ENCODE assay signal across 29 cellular contexts in genomic region chrX:113906168-113906567, GRCh38.
A peak's percentile ranks its signal among the peaks of the same experiment; 100 is the strongest.
DNase-seq lines count a peak whose midpoint lies in the region; ATAC-seq and TF ChIP-seq lines count a peak whose summit lies in the region.
"Had no signal": no experiment of that assay in that cellular context is flagged by ENCODE, and none has a peak within 500 bp of the region (broad histone marks: within the 10 kb centered on the region; RNA-seq: fewer than 3 reads in every experiment).

No MANE protein-coding gene starts in this region.

- no peaks in the 10 kb centered on the region for H3F3A ChIP-seq in SK-N-SH (replicated peaks; ENCODE audit: insufficient read depth)

- no peaks in the 10 kb centered on the region; a peak in 1 of 4 replicates for H3K4me1 ChIP-seq in SK-N-SH (ENCODE audit: control insufficient read depth in 1 of 2, insufficient read depth in 2 of 2, low read depth in 1 of 2, low read length in 1 of 2)

- no peak overlapping the region for H3K9ac ChIP-seq in SK-N-SH

- POLR2A ChIA-PET in SK-N-SH (lab: Yijun Ruan, JAX) = no interaction called here

- no peak overlapping the region for H3K4me2 ChIP-seq in SK-N-SH
- H3K4me2 ChIP-seq: PC-9 had no signal

- no peaks in the 10 kb centered on the region for H3K9me3 Mint-ChIP-seq in stimulated activated naive B cell treated with anti-CD40 and anti-IgM and Interleukin-4, amounts not matched to agents 10 μg/mL and 1 μg/mL and 100 μg/mL, for 72 hours
- H3K9me3 Mint-ChIP-seq: activated T-helper 17 cell treated with anti-CD3 and anti-CD28 coated beads, Interleukin-2, amount 50 U/mL, for 72 hours; HFFc6; type B pancreatic cell had no signal

- no peaks in the 10 kb centered on the region for H4K20me1 ChIP-seq in SK-N-SH (ENCODE audit: insufficient read depth)

- H3K4me3 Mint-ChIP-seq in stimulated activated naive B cell treated with anti-CD40 and anti-IgM and Interleukin-4, amounts not matched to agents 10 μg/mL and 1 μg/mL and 100 μg/mL, for 72 hours = no peak overlapping the region
- H3K4me3 Mint-ChIP-seq: activated CD4-positive, alpha-beta T cell treated with anti-CD3 and anti-CD28 coated beads for 36 hours; activated CD8-positive, alpha-beta T cell treated with anti-CD3 and anti-CD28 coated beads, Interleukin-2, amount 10 ng/mL, durations not matched to agents 7 days and 5 days; activated T-helper 17 cell treated with anti-CD3 and anti-CD28 coated beads, Interleukin-2, amount 50 U/mL, for 72 hours; CD14-positive monocyte; HFFc6; natural killer cell; type B pancreatic cell had no signal

- ATAC-seq in SK-N-SH treated with all-trans-retinoic acid at 6 μM for 48 hours (no peak), omental fat pad (ENCODE audit: low FRiP score) (peak; percentile 77)
- ATAC-seq in stimulated activated naive B cell treated with anti-CD40 and anti-IgM and Interleukin-4, amounts not matched to agents 10 μg/mL and 1 μg/mL and 100 μg/mL, for 72 hours (replicated peaks) = no peak
- ATAC-seq: activated CD4-positive, alpha-beta T cell treated with anti-CD3 and anti-CD28 coated beads for 36 hours; activated CD8-positive, alpha-beta T cell treated with anti-CD3 and anti-CD28 coated beads, Interleukin-2, amount 10 ng/mL, durations not matched to agents 7 days and 5 days; activated T-helper 17 cell treated with anti-CD3 and anti-CD28 coated beads, Interleukin-2, amount 50 U/mL, for 72 hours; natural killer cell had no signal

- no peaks in the 10 kb centered on the region for H3K9me3 ChIP-seq in SK-N-SH

- no peaks in the 10 kb centered on the region for H3K9me2 ChIP-seq in SK-N-SH

- no peaks in the 10 kb centered on the region for H3K36me3 ChIP-seq in SK-N-SH (replicated peaks in 1 of 2; ENCODE audit: control insufficient read depth in 1 of 2, insufficient read depth in 2 of 2, low read length in 1 of 2)

- no peak overlapping the region for H3K27ac ChIP-seq in SK-N-SH (ENCODE audit: low read depth in 2 of 2, low read length in 1 of 2)
- H3K27ac ChIP-seq: 22Rv1, PC-9, VCaP had no signal

- DNase-seq in SK-N-SH = peak; percentile 27
- DNase-seq in M059J (ENCODE audit: low read depth) = peak; percentile 24
- DNase-seq in fibroblast of pulmonary artery (ENCODE audit: low read depth) = peak; percentile 7
- no peak for DNase-seq in omental fat pad (ENCODE audit: low spot score)
- DNase-seq in NCI-H2081 (lab: John Stamatoyannopoulos, UW) = no peak
- no peak for DNase-seq in NCI-H1105 (lab: John Stamatoyannopoulos, UW)
- DNase-seq in stimulated activated naive B cell treated with anti-CD40 and anti-IgM and Interleukin-4, amounts not matched to agents 10 μg/mL and 1 μg/mL and 100 μg/mL, for 72 hours = no peak
- DNase-seq: activated CD4-positive, alpha-beta T cell treated with anti-CD3 and anti-CD28 coated beads for 36 hours; activated CD8-positive, alpha-beta T cell treated with anti-CD3 and anti-CD28 coated beads, Interleukin-2, amount 10 ng/mL, durations not matched to agents 7 days and 5 days; activated naive CD4-positive, alpha-beta T cell treated with anti-CD3 and anti-CD28 coated beads, Interleukin-2, amount 50 U/mL, for 16 hours; amygdala; DMS79 treated with DMSO at 0.1 percent for 48 hours; effector CD8-positive, alpha-beta T cell; GOT3; HFFc6; KG1; kidney; MM.1S; natural killer cell; NCI-H2029; NCI-H526; PC-9; stimulated activated naive CD4-positive, alpha-beta T cell had no signal

- no peaks in the 10 kb centered on the region for H3K27me3 ChIP-seq in SK-N-SH (ENCODE audit: insufficient read depth)

- H3K27ac Mint-ChIP-seq in stimulated activated naive B cell treated with anti-CD40 and anti-IgM and Interleukin-4, amounts not matched to agents 10 μg/mL and 1 μg/mL and 100 μg/mL, for 72 hours = no peak overlapping the region
- H3K27ac Mint-ChIP-seq: activated CD4-positive, alpha-beta T cell treated with anti-CD3 and anti-CD28 coated beads for 36 hours; activated CD8-positive, alpha-beta T cell treated with anti-CD3 and anti-CD28 coated beads, Interleukin-2, amount 10 ng/mL, durations not matched to agents 7 days and 5 days; activated T-helper 17 cell treated with anti-CD3 and anti-CD28 coated beads, Interleukin-2, amount 50 U/mL, for 72 hours; HFFc6; natural killer cell; type B pancreatic cell had no signal

- CTCF ChIA-PET in SK-N-SH (lab: Yijun Ruan, JAX) = no interaction called here

- TF ChIP-seq CTCF in SK-N-SH (IDR thresholded peaks at IDR 0.05) (no peak), fibroblast of pulmonary artery (IDR thresholded peaks at IDR 0.05; ENCODE audit: low read length, missing control alignments) (no peak), omental fat pad (IDR thresholded peaks at IDR 0.05) (no peak)

- H3K4me3 ChIP-seq in SK-N-SH (ENCODE audit: low read depth in 2 of 2, low read length in 1 of 2) (no peak overlapping the region), fibroblast of pulmonary artery (replicated peaks; ENCODE audit: low read depth, low read length) (no peak overlapping the region)
- H3K4me3 ChIP-seq: PC-9 had no signal

- no peaks in the 10 kb centered on the region for H3K36me3 Mint-ChIP-seq in stimulated activated naive B cell treated with anti-CD40 and anti-IgM and Interleukin-4, amounts not matched to agents 10 μg/mL and 1 μg/mL and 100 μg/mL, for 72 hours
- H3K36me3 Mint-ChIP-seq: CD14-positive monocyte, natural killer cell, type B pancreatic cell had no signal

- no peak for TF ChIP-seq EP300 in SK-N-SH (IDR thresholded peaks at IDR 0.05; ENCODE audit: borderline replicate concordance in 1 of 2, low read depth in 1 of 2, low read length in 1 of 2)

- no peaks in the 10 kb centered on the region for H3K27me3 Mint-ChIP-seq in stimulated activated naive B cell treated with anti-CD40 and anti-IgM and Interleukin-4, amounts not matched to agents 10 μg/mL and 1 μg/mL and 100 μg/mL, for 72 hours
- H3K27me3 Mint-ChIP-seq: activated CD4-positive, alpha-beta T cell treated with anti-CD3 and anti-CD28 coated beads for 36 hours; activated T-helper 17 cell treated with anti-CD3 and anti-CD28 coated beads, Interleukin-2, amount 50 U/mL, for 72 hours; type B pancreatic cell had no signal

- no peak for TF ChIP-seq RAD21 in SK-N-SH (IDR thresholded peaks at IDR 0.05; ENCODE audit: low read length)

- no peak overlapping the region for H2AFZ ChIP-seq in SK-N-SH (ENCODE audit: low read depth)
- H2AFZ ChIP-seq: PC-9 had no signal

- peaks cover 6 to 10% of the 10 kb centered on the region in 2 donors for H3K4me1 Mint-ChIP-seq in stimulated activated naive B cell treated with anti-CD40 and anti-IgM and Interleukin-4, amounts not matched to agents 10 μg/mL and 1 μg/mL and 100 μg/mL, for 72 hours
- H3K4me1 Mint-ChIP-seq: activated CD4-positive, alpha-beta T cell treated with anti-CD3 and anti-CD28 coated beads for 36 hours; activated T-helper 17 cell treated with anti-CD3 and anti-CD28 coated beads, Interleukin-2, amount 50 U/mL, for 72 hours; CD14-positive monocyte; natural killer cell had no signal

- H3K79me2 ChIP-seq in SK-N-SH (ENCODE audit: insufficient read depth) = no peaks in the 10 kb centered on the region

TF ChIP-seq in SK-N-SH, 30 proteins besides CTCF, POLR2A, EP300 and RAD21:
- TF ChIP-seq PBX3 (IDR thresholded peaks at IDR 0.05) (0 out of 2 replicates have a peak, but pooled peaks have one; percentile 9), TCF12 (IDR thresholded peaks at IDR 0.05) (no peak; the same call in 1 of the 2 replicates), MEF2A (IDR thresholded peaks at IDR 0.05; ENCODE audit: borderline replicate concordance, low read depth) (no peak)

TF ChIP-seq in SK-N-SH treated with all-trans-retinoic acid at 6 μM for 48 hours, 23 proteins besides CTCF, POLR2A, EP300 and RAD21 (continues in another document):
- TF ChIP-seq RARB (CRISPR knock-in tag; IDR thresholded peaks at IDR 0.05) (no peak), CSDC2 (CRISPR knock-in tag; IDR thresholded peaks at IDR 0.05) (no peak), ZFP30 (CRISPR knock-in tag; IDR thresholded peaks at IDR 0.05) (no peak), TSHZ2 (CRISPR knock-in tag; IDR thresholded peaks at IDR 0.05) (no peak), BACH2 (CRISPR knock-in tag; IDR thresholded peaks at IDR 0.05; ENCODE audit: borderline replicate concordance) (no peak), POU6F1 (CRISPR knock-in tag; IDR thresholded peaks at IDR 0.05; ENCODE audit: borderline replicate concordance, low read depth) (no peak), ARNTL (CRISPR knock-in tag; IDR thresholded peaks at IDR 0.05; ENCODE audit: borderline replicate concordance, low read depth) (no peak), OSR1 (CRISPR knock-in tag; IDR thresholded peaks at IDR 0.05) (no peak)

Comparison
In these comparisons a context has a peak if more than half of its experiments do, and no peak if none do; other contexts are left out.
1. DNase-seq: peak in SK-N-SH (single experiment), M059J (single experiment) and fibroblast of pulmonary artery (single experiment); none in omental fat pad (single experiment), NCI-H2081 (0 of 2), NCI-H1105 (single experiment) and stimulated activated naive B cell treated with anti-CD40 and anti-IgM and Interleukin-4, amounts not matched to agents 10 μg/mL and 1 μg/mL and 100 μg/mL, for 72 hours (single experiment).